In genomic region chr1:19918057-19918456, GRCh38 we compare ENCODE assay signal across 8 cellular contexts. TPM values are rescaled to one million over a fixed set of nuclear protein-coding genes. Genes with fewer than 3 reads are reported as not detected.
DNase-seq lines count a peak whose midpoint lies in the region; ATAC-seq and TF ChIP-seq lines count a peak whose summit lies in the region.

No MANE protein-coding gene starts in this region.

- H3K4me3 ChIP-seq in HAP-1 (no peak overlapping the region), dorsolateral prefrontal cortex (no peak overlapping the region), lung (no peak overlapping the region)

- in situ Hi-C loops in HAP-1 (cut with MboI; ENCODE audit: low sequenced_read_pairs) = loop anchor here (5.0 kb wide), 1 partner anchor 579 kb away; no protein-coding TSS in a partner anchor

- intact Hi-C loops in dorsolateral prefrontal cortex (cut with DNase I) = loop anchor here (1.0 to 10.0 kb wide), 5 partner anchors 36 to 717 kb away; partner anchors contain the start of genes OTUD3 (in 1 of the 2) and PINK1 (in 1 of the 2)

- peak; percentile 87 to 98 (median 94) for TF ChIP-seq CTCF in dorsolateral prefrontal cortex (IDR thresholded peaks at IDR 0.05 in 54 of 56, conservative IDR thresholded peaks at IDR 0.05 in 2 of 56; ENCODE audit: low read depth in 1 of 56, partially characterized antibody in 56 of 56)
- peak; percentile 86 for TF ChIP-seq CTCF in lung (IDR thresholded peaks at IDR 0.05; ENCODE audit: control extremely low read depth, extremely low read depth)

- no peaks in the 10 kb centered on the region for H3K9me3 ChIP-seq in HAP-1
- H3K9me3 ChIP-seq in lung (ENCODE audit: control insufficient read depth in 2 of 2, insufficient read depth in 1 of 2, low read length in 1 of 2) = no peaks in the 10 kb centered on the region

- WGBS in lung, 2 donors = 16 to 21% methylated on average over 6 of the region's 6 CpGs

- no peaks in the 10 kb centered on the region for H3K4me1 ChIP-seq in HAP-1
- no peaks in the 10 kb centered on the region for H3K4me1 ChIP-seq in lung (ENCODE audit: control insufficient read depth in 2 of 2, insufficient read depth in 2 of 2, low read length in 2 of 2)

- H3K27me3 ChIP-seq in HAP-1 (ENCODE audit: low read depth) (no peaks in the 10 kb centered on the region), dorsolateral prefrontal cortex (peaks cover 0 to 1% (median 0%) of the 10 kb centered on the region in 45 donors), lung (ENCODE audit: control insufficient read depth, insufficient read depth) (no peaks in the 10 kb centered on the region)

- ATAC-seq in lung (ENCODE audit: insufficient read depth, low FRiP score) = no peak
- no peak for ATAC-seq in GM19467 (IDR thresholded peaks at IDR 0.05; ENCODE audit: unreplicated experiment)

- DNase-seq in Ammon's horn (ENCODE audit: low spot score) (peak; percentile 83), HAP-1 (ENCODE audit: low spot score in 2 of 2) (peak; percentile 62 to 89), NCI-H510A treated with DMSO at 0.1 percent for 48 hours (lab: John Stamatoyannopoulos, UW) (peak; percentile 97), dorsolateral prefrontal cortex (peak; percentile 64 to 91 (median 84)), lung (ENCODE audit: low spot score) (peak; percentile 81)
- DNase-seq in activated CD4-positive, alpha-beta T cell treated with anti-CD3 and anti-CD28 coated beads, Interleukin-2, amount 50 U/mL, for 4 hours = peak; percentile 82 to 83
- peak; percentile 39 for DNase-seq in stimulated activated CD8-positive, alpha-beta memory T cell treated with anti-CD3 and anti-CD28 coated beads, Interleukin-12 subunit alpha, Interleukin-12 subunit beta, amount 100 ng/mL, for 24 hours (ENCODE audit: extremely low read depth)

- peak overlapping the region in 8 of 59 donors; percentile 26 to 70 (median 56) for H3K27ac ChIP-seq in dorsolateral prefrontal cortex
- H3K27ac ChIP-seq in lung (ENCODE audit: low read depth in 1 of 2, low read length in 1 of 2) = no peak overlapping the region

- peaks cover 7% of the 10 kb centered on the region for H3K36me3 ChIP-seq in HAP-1 (replicated peaks)
- H3K36me3 ChIP-seq in lung (ENCODE audit: control insufficient read depth in 2 of 2, insufficient read depth in 2 of 2, low read length in 2 of 2) = peaks cover 0 to 15% of the 10 kb centered on the region in 2 donors

RNA-seq across cellular contexts. Expression of gene PLA2G2E, which starts 5.4 kb away (rescaled TPM):
- total RNA-seq in dorsolateral prefrontal cortex (not detected), lung (not detected)
- not detected for polyA plus RNA-seq in lung

RNA-seq across cellular contexts. Expression of gene OTUD3, which starts 35.9 kb away (rescaled TPM):
- total RNA-seq in dorsolateral prefrontal cortex (10 to 100 TPM; 16.6 to 72.2 (median 30.5) TPM), lung (1 to 10 TPM; 7.8 to 8.6 TPM)
- polyA plus RNA-seq in lung = 1 to 10 TPM; 1.7 to 5.5 TPM

Comparison
In these comparisons a context has a peak if more than half of its experiments do, and no peak if none do; other contexts are left out.
1. DNase-seq: peak in every context shown above with its lines; median percentile 97 in NCI-H510A treated with DMSO at 0.1 percent for 48 hours; 84 in dorsolateral prefrontal cortex; 83 in Ammon's horn; 82 in activated CD4-positive, alpha-beta T cell treated with anti-CD3 and anti-CD28 coated beads, Interleukin-2, amount 50 U/mL, for 4 hours; 81 in lung; 76 in HAP-1; 39 in stimulated activated CD8-positive, alpha-beta memory T cell treated with anti-CD3 and anti-CD28 coated beads, Interleukin-12 subunit alpha, Interleukin-12 subunit beta, amount 100 ng/mL, for 24 hours.